In the genomic region with DNA sequence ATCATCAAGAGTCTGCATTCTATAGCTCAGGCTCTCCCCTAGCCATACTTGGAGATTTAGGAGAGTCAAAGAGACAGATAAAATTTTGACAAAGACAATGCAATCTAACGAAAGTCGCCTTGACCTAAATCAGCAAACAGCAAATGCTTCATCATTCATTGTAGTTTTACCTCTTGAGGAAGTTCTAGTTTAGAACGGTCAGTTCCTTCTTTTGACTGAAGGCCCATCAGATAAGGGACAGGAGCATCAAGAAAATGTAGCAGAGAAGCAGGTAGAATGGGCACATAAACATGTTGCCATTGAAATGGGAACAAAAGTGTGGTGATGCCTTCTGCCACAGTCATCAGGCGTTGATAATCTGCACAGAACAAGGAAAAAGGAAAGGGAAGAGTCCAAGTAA, we compare ENCODE assay signal across 27 cellular contexts.
"Had no signal": no experiment of that assay in that cellular context is flagged by ENCODE, and none has a peak within 500 bp of the region (broad histone marks: within the 10 kb centered on the region; RNA-seq: fewer than 3 reads in every experiment).

No MANE protein-coding gene starts in this region.

- ATAC-seq: left colon; left lung; lower lobe of right lung; natural killer cell treated with Interleukin-12 subunit alpha and Interleukin-12 subunit beta and Interleukin-15 and Interleukin-18, amount 100 ng/mL, for 72 hours; pancreas; right cardiac atrium; sciatic nerve; stimulated activated effector memory CD8-positive, alpha-beta T cell treated with anti-CD3 and anti-CD28 coated beads, Interleukin-12 subunit alpha, Interleukin-12 subunit beta, amount 100 ng/mL, for 72 hours; stimulated activated naive CD8-positive, alpha-beta T cell treated with anti-CD3 and anti-CD28 coated beads, Interleukin-15, amount 100 ng/mL, for 72 hours had no signal

- H3K4me1 Mint-ChIP-seq: immature natural killer cell; stimulated activated effector memory CD8-positive, alpha-beta T cell treated with anti-CD3 and anti-CD28 coated beads, Interleukin-12 subunit alpha, Interleukin-12 subunit beta, amount 100 ng/mL, for 72 hours; stimulated activated naive CD8-positive, alpha-beta T cell treated with anti-CD3 and anti-CD28 coated beads, Interleukin-15, amount 100 ng/mL, for 72 hours had no signal

- H3K27ac Mint-ChIP-seq: immature natural killer cell; mesothelial cell of epicardium; natural killer cell treated with Interleukin-12 subunit alpha and Interleukin-12 subunit beta and Interleukin-15 and Interleukin-18, amount 100 ng/mL, for 72 hours; stimulated activated effector memory CD8-positive, alpha-beta T cell treated with anti-CD3 and anti-CD28 coated beads, Interleukin-12 subunit alpha, Interleukin-12 subunit beta, amount 100 ng/mL, for 72 hours; stimulated activated naive CD8-positive, alpha-beta T cell treated with anti-CD3 and anti-CD28 coated beads, Interleukin-15, amount 100 ng/mL, for 72 hours; type B pancreatic cell had no signal

- H3K27me3 Mint-ChIP-seq: naive B cell; stimulated activated naive CD8-positive, alpha-beta T cell treated with anti-CD3 and anti-CD28 coated beads, Interleukin-15, amount 100 ng/mL, for 72 hours; type B pancreatic cell had no signal

- H3K4me1 ChIP-seq: left lung, lower lobe of right lung, pancreas, prostate gland, spleen, tibial nerve, uterus had no signal

- H3K4me3 ChIP-seq: left lung, lower lobe of right lung, pancreas, prostate gland, skin epidermis, spleen, tibial nerve, uterus had no signal

- H3K27me3 ChIP-seq: left lung, pancreas, spleen, tibial nerve, uterus had no signal

- DNase-seq: hypothalamus; immature natural killer cell; kidney; left colon; left lung; lower lobe of right lung; mammary epithelial cell; mesendoderm; naive B cell; pancreas; posterior cingulate gyrus; retina; right cardiac atrium; spleen; stimulated activated CD4-positive, alpha-beta T cell treated with anti-CD3 and anti-CD28 coated beads, Interleukin-4, amount 100 ng/mL, for 24 hours; stimulated activated naive CD4-positive, alpha-beta T cell treated with Interleukin-2 at 50 U/mL for 16 hours; stimulated activated naive CD8-positive, alpha-beta T cell treated with anti-CD3 and anti-CD28 coated beads, Interleukin-15, amount 100 ng/mL, for 72 hours; substantia nigra; uterus had no signal

- H3K27ac ChIP-seq: left lung, lower lobe of right lung, pancreas, prostate gland, skin epidermis, spleen, tibial nerve, uterus had no signal

- H3K9me3 ChIP-seq: left lung, lower lobe of right lung, pancreas, prostate gland, spleen, tibial nerve, uterus had no signal

- H3K4me3 Mint-ChIP-seq: immature natural killer cell; mesothelial cell of epicardium; natural killer cell treated with Interleukin-12 subunit alpha and Interleukin-12 subunit beta and Interleukin-15 and Interleukin-18, amount 100 ng/mL, for 72 hours; stimulated activated effector memory CD8-positive, alpha-beta T cell treated with anti-CD3 and anti-CD28 coated beads, Interleukin-12 subunit alpha, Interleukin-12 subunit beta, amount 100 ng/mL, for 72 hours; stimulated activated naive CD8-positive, alpha-beta T cell treated with anti-CD3 and anti-CD28 coated beads, Interleukin-15, amount 100 ng/mL, for 72 hours; type B pancreatic cell had no signal

- H3K36me3 Mint-ChIP-seq: immature natural killer cell; natural killer cell treated with Interleukin-12 subunit alpha and Interleukin-12 subunit beta and Interleukin-15 and Interleukin-18, amount 100 ng/mL, for 72 hours; stimulated activated effector memory CD8-positive, alpha-beta T cell treated with anti-CD3 and anti-CD28 coated beads, Interleukin-12 subunit alpha, Interleukin-12 subunit beta, amount 100 ng/mL, for 72 hours had no signal

- H3K9me3 Mint-ChIP-seq: immature natural killer cell; mesothelial cell of epicardium; naive B cell; natural killer cell treated with Interleukin-12 subunit alpha and Interleukin-12 subunit beta and Interleukin-15 and Interleukin-18, amount 100 ng/mL, for 72 hours; stimulated activated effector memory CD8-positive, alpha-beta T cell treated with anti-CD3 and anti-CD28 coated beads, Interleukin-12 subunit alpha, Interleukin-12 subunit beta, amount 100 ng/mL, for 72 hours; stimulated activated naive CD8-positive, alpha-beta T cell treated with anti-CD3 and anti-CD28 coated beads, Interleukin-15, amount 100 ng/mL, for 72 hours; type B pancreatic cell had no signal

- H3K36me3 ChIP-seq: left lung, lower lobe of right lung, pancreas, prostate gland, uterus had no signal
